In genomic region chr9:25732101-25732500, GRCh38 we compare ENCODE assay signal across 3 cellular contexts. TPM values are rescaled to one million over a fixed set of nuclear protein-coding genes. Genes with fewer than 3 reads are reported as not detected.
"Had no signal": no experiment of that assay in that cellular context is flagged by ENCODE, and none has a peak within 500 bp of the region (broad histone marks: within the 10 kb centered on the region; RNA-seq: fewer than 3 reads in every experiment).

No MANE protein-coding gene starts in this region.

RNA-seq across cellular contexts. Expression of gene TUSC1, which starts 53.9 kb away (rescaled TPM):
- total RNA-seq: activated naive CD4-positive, alpha-beta T cell treated with anti-CD3 and anti-CD28 coated beads for 36 hours; activated naive CD8-positive, alpha-beta T cell treated with anti-CD3 and anti-CD28 coated beads, Interleukin-2, amount 10 ng/mL, durations not matched to agents 7 days and 5 days; activated T-helper 17 cell treated with anti-CD3 and anti-CD28 coated beads, Interleukin-2, amount 50 U/mL, for 72 hours had no signal
